Comparison of ENCODE assay signal across 1 cellular context in the genomic region with DNA sequence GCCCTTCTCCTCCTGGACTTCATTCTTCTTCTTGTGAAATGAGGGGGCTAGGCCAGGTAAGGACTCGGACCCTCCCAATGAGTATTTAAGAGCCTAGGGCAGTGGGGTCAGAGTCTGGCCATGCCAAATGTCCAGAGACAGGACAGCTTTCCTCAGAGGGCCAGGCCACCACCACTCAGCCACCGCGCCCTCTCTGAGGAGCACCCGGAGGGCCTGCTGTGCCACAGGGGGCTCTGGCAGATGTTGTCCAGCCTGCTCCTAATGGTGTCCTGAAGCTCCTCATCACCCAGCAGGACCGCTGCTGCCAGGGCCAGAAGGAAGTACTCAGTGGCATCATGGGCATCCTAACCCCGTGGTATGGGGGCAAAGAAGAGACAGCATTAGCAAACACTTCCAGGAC.
TF ChIP-seq lines count a peak whose summit lies in the region.

No MANE protein-coding gene starts in this region.

TF ChIP-seq in IMR-90, 13 proteins besides CTCF, POLR2A, EP300 and RAD21:
- TF ChIP-seq, protein P1, sequence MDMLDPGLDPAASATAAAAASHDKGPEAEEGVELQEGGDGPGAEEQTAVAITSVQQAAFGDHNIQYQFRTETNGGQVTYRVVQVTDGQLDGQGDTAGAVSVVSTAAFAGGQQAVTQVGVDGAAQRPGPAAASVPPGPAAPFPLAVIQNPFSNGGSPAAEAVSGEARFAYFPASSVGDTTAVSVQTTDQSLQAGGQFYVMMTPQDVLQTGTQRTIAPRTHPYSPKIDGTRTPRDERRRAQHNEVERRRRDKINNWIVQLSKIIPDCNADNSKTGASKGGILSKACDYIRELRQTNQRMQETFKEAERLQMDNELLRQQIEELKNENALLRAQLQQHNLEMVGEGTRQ (IDR thresholded peaks at IDR 0.05; ENCODE audit: low read depth, low read length) = no peak
- TF ChIP-seq MAZ (IDR thresholded peaks at IDR 0.05; ENCODE audit: borderline replicate concordance, low read depth, low read length) (no peak), BHLHE40 (IDR thresholded peaks at IDR 0.05; ENCODE audit: low read depth, low read length) (no peak), NFE2L2 (IDR thresholded peaks at IDR 0.05; ENCODE audit: low read depth, low read length) (no peak), RCOR1 (IDR thresholded peaks at IDR 0.05; ENCODE audit: insufficient replicate concordance, low read length) (no peak)
- TF ChIP-seq, protein P2, sequence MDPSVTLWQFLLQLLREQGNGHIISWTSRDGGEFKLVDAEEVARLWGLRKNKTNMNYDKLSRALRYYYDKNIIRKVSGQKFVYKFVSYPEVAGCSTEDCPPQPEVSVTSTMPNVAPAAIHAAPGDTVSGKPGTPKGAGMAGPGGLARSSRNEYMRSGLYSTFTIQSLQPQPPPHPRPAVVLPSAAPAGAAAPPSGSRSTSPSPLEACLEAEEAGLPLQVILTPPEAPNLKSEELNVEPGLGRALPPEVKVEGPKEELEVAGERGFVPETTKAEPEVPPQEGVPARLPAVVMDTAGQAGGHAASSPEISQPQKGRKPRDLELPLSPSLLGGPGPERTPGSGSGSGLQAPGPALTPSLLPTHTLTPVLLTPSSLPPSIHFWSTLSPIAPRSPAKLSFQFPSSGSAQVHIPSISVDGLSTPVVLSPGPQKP (IDR thresholded peaks at IDR 0.05; ENCODE audit: borderline replicate concordance, low read depth, low read length) = no peak
TF ChIP-seq in IMR-90: peak in this region for 0.
